8 cellular contexts compared by ENCODE assay signal in the genomic region with DNA sequence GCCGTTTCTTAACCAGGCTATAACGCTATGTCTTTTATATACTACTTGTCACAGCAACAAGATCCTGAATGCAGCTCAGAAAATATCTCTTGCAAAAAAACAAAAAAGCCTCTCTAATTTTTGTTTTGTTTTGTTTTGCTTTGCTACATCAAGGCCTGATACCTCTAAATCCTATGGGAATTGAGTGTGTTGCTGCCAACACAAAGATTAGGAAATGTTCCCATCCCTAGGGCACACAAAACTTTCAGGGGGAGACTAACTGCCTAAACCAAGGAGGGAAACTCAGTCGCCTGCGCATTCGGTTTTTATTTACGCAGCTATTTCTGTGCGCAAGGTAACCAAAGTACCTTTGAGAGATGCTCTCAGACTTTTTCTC. TPM values are rescaled to one million over a fixed set of nuclear protein-coding genes. Genes with fewer than 3 reads are reported as not detected.
DNase-seq lines count a peak whose midpoint lies in the region; ATAC-seq and TF ChIP-seq lines count a peak whose summit lies in the region.

No MANE protein-coding gene starts in this region.

- POLR2A ChIA-PET in HCT116 (lab: Charles Lee) = no interaction called here

- H3K4me2 ChIP-seq in HCT116 (ENCODE audit: low read length) (peak overlapping the region; percentile 62), mammary epithelial cell (ENCODE audit: insufficient read depth, low read depth, low read length) (peak overlapping the region; percentile 75)

- no peak overlapping the region for H2AFZ ChIP-seq in ACC112 (ENCODE audit: low read length, unreplicated experiment)
- no peak overlapping the region for H2AFZ ChIP-seq in HCT116 (ENCODE audit: low read depth, low read length, poor library complexity, severe bottlenecking)
- peak overlapping the region; percentile 78 for H2AFZ ChIP-seq in mammary epithelial cell (ENCODE audit: low read depth, low read length)

- RAD21 ChIA-PET in HCT116 (lab: Charles Lee; ENCODE audit: low non-redundant PET in 1 of 2, low total read pairs in 2 of 2, uncharacterized antibody in 2 of 2, unreplicated experiment in 2 of 2) = no interaction called here

- no peak for DNase-seq in HCT116 (ENCODE audit: low read depth, low spot score)
- DNase-seq in mammary epithelial cell = peak; percentile 29
- no peak for DNase-seq in AML-193 (lab: John Stamatoyannopoulos, UW)
- DNase-seq in activated CD4-positive, alpha-beta T cell treated with anti-CD3 and anti-CD28 coated beads, Interleukin-2, amount 50 U/mL, for 4 hours = no peak

- H3K9me2 ChIP-seq in HCT116 (ENCODE audit: insufficient read depth) = no peaks in the 10 kb centered on the region

- CTCF ChIA-PET in HCT116 (lab: Charles Lee) (no interaction called here), mammary epithelial cell (lab: Charles Lee; ENCODE audit: low non-redundant PET) (no interaction called here)

- H3K79me2 ChIP-seq in ACC112 (ENCODE audit: control insufficient read depth, insufficient read depth, low read length, unreplicated experiment) = peaks cover 23% of the 10 kb centered on the region
- H3K79me2 ChIP-seq in HCT116 (ENCODE audit: insufficient read depth, low read length) = no peaks in the 10 kb centered on the region
- peaks cover 30% of the 10 kb centered on the region for H3K79me2 ChIP-seq in mammary epithelial cell (ENCODE audit: insufficient read depth, low read length)

- no peak for ATAC-seq in HCT116
- ATAC-seq in HG03520 (IDR thresholded peaks at IDR 0.05; ENCODE audit: unreplicated experiment) = no peak
- no peak for ATAC-seq in GM21526 (IDR thresholded peaks at IDR 0.05; ENCODE audit: low FRiP score, unreplicated experiment)

- intact Hi-C loops in HCT116 (cut with micrococcal nuclease) (loop anchor here (2.0 to 5.0 kb wide), 2 partner anchors 242 to 322 kb away; no protein-coding TSS in a partner anchor), mammary epithelial cell (cut with micrococcal nuclease) (no loop called here)

- in situ Hi-C loops in mammary epithelial cell (cut with MboI; ENCODE audit: low sequenced_read_pairs in 2 of 2) = loop anchor here in 1 of 2 donors (25.0 kb wide), 1 partner anchor 212 kb away; no protein-coding TSS in a partner anchor

- no peak for TF ChIP-seq RAD21 in HCT116 (IDR thresholded peaks at IDR 0.05; ENCODE audit: low read depth)

- H3K27ac ChIP-seq in ACC112 (ENCODE audit: low read depth, low read length) (no peak overlapping the region), HCT116 (ENCODE audit: low read depth, low read length) (no peak overlapping the region), mammary epithelial cell (ENCODE audit: insufficient read depth, low read depth, low read length) (peak overlapping the region; percentile 6), muscle layer of colon (ENCODE audit: low read depth, low read length) (peak overlapping the region; percentile 55)

- no peaks in the 10 kb centered on the region for H3K36me3 ChIP-seq in ACC112 (ENCODE audit: insufficient read depth, low read length)
- no peaks in the 10 kb centered on the region for H3K36me3 ChIP-seq in HCT116 (ENCODE audit: control insufficient read depth in 1 of 2, insufficient read depth in 2 of 2, low read length in 2 of 2)
- no peaks in the 10 kb centered on the region for H3K36me3 ChIP-seq in mammary epithelial cell (ENCODE audit: insufficient read depth, low read length)
- no peaks in the 10 kb centered on the region for H3K36me3 ChIP-seq in muscle layer of colon (ENCODE audit: insufficient read depth, low read length)

- TF ChIP-seq CTCF in HCT116 (IDR thresholded peaks at IDR 0.05 in 2 of 3, conservative IDR thresholded peaks at IDR 0.05 in 1 of 3; ENCODE audit: borderline replicate concordance in 1 of 3, insufficient read depth in 1 of 3, low read depth in 2 of 3, low read length in 2 of 3) (no peak), mammary epithelial cell (conservative IDR thresholded peaks at IDR 0.05 in 1 of 2, IDR thresholded peaks at IDR 0.05 in 1 of 2; ENCODE audit: extremely low read depth in 1 of 2, insufficient read depth in 1 of 2, low read depth in 1 of 2, low read length in 2 of 2) (no peak)

- no peak for TF ChIP-seq POLR2A in HCT116 (IDR thresholded peaks at IDR 0.05; ENCODE audit: borderline replicate concordance, extremely low read depth, insufficient read depth, insufficient read length)

- no TSS peak for BruUV-seq in HCT116 (replicated peaks; lab: Mats Ljungman, UMichigan)
- BruUV-seq in mammary epithelial cell (replicated peaks; lab: Mats Ljungman, UMichigan) = no TSS peak

- H3K4me1 ChIP-seq in ACC112 (ENCODE audit: control insufficient read depth, insufficient read depth, low read length, unreplicated experiment) (peaks cover 18% of the 10 kb centered on the region), HCT116 (ENCODE audit: control insufficient read depth in 1 of 2, insufficient read depth in 2 of 2, low read length in 2 of 2) (peaks cover 6 to 13% of the 10 kb centered on the region in 2 experiments), mammary epithelial cell (ENCODE audit: insufficient read depth, low read length) (peaks cover 19% of the 10 kb centered on the region), muscle layer of colon (ENCODE audit: insufficient read depth, low read length) (peaks cover 31% of the 10 kb centered on the region)

- dilution Hi-C loops in mammary epithelial cell (cut with HindIII; ENCODE audit: low sequenced_read_pairs) = no loop called here

- H3K27me3 ChIP-seq in ACC112 (ENCODE audit: insufficient read depth, low read length) (no peaks in the 10 kb centered on the region), HCT116 (ENCODE audit: insufficient read depth, low read length) (peaks cover 29% of the 10 kb centered on the region), mammary epithelial cell (ENCODE audit: insufficient read depth, low read length) (no peaks in the 10 kb centered on the region), muscle layer of colon (ENCODE audit: control insufficient read depth in 1 of 2, insufficient read depth in 2 of 2, low read length in 2 of 2) (no peaks in the 10 kb centered on the region)

- WGBS in mammary epithelial cell (ENCODE audit: low coverage, missing lambda C conversion rate) = 21% methylated on average over 7 of the region's 7 CpGs

- H3K9me3 ChIP-seq in HCT116 (ENCODE audit: control insufficient read depth in 1 of 2, insufficient read depth in 1 of 2, low read depth in 1 of 2, low read length in 2 of 2) (no peaks in the 10 kb centered on the region), mammary epithelial cell (replicated peaks; ENCODE audit: insufficient read depth, low read length) (no peaks in the 10 kb centered on the region), muscle layer of colon (ENCODE audit: low read length) (no peaks in the 10 kb centered on the region)

- H4K20me1 ChIP-seq in HCT116 (ENCODE audit: insufficient read depth) (no peaks in the 10 kb centered on the region), mammary epithelial cell (ENCODE audit: insufficient read depth, low read length) (no peaks in the 10 kb centered on the region)

- no peak overlapping the region for H3K9ac ChIP-seq in HCT116 (ENCODE audit: low read length)
- H3K9ac ChIP-seq in mammary epithelial cell (ENCODE audit: insufficient read depth, low read length) = no peak overlapping the region
- peak overlapping the region; percentile 60 for H3K9ac ChIP-seq in muscle layer of colon (ENCODE audit: low read length)

- H3K4me3 ChIP-seq in ACC112 (ENCODE audit: low read depth, low read length) (peak overlapping the region; percentile 76), HCT116 (replicated peaks in 1 of 2; ENCODE audit: low read depth in 1 of 2, low read length in 2 of 2) (no peak overlapping the region), mammary epithelial cell (replicated peaks in 1 of 3; ENCODE audit: insufficient read depth in 1 of 3, low read depth in 2 of 3, low read length in 3 of 3) (peak overlapping the region; percentile 44 to 96 (median 90)), muscle layer of colon (ENCODE audit: low read depth in 1 of 2, low read length in 2 of 2) (peak overlapping the region; percentile 60 to 67)

TF ChIP-seq in HCT116, 20 proteins besides CTCF, POLR2A, EP300 and RAD21:
- TF ChIP-seq SIN3A (IDR thresholded peaks at IDR 0.05; ENCODE audit: low read depth) (no peak), EZH2phosphoT487 (IDR thresholded peaks at IDR 0.05; ENCODE audit: borderline replicate concordance) (0 out of 2 replicates have a peak, but pooled peaks have one; percentile 69)

RNA-seq across cellular contexts. Expression of a gene that starts 1.7 kb away (rescaled TPM):
- total RNA-seq in HCT116 (2021; ENCODE audit: unreplicated experiment) (5.2 TPM), mammary epithelial cell (10 to 100 TPM; 24.8 to 40.8 TPM)
- polyA plus RNA-seq in HCT116 (2012) = 4.0 TPM in 2 replicates
- polyA plus RNA-seq in mammary epithelial cell = 33.6 TPM
- 22.2 TPM for polyA minus RNA-seq in mammary epithelial cell

Comparison
In these comparisons a context has a peak if more than half of its experiments do, and no peak if none do; other contexts are left out.
1. H3K27ac ChIP-seq: peak in mammary epithelial cell (single experiment) and muscle layer of colon (single experiment); none in ACC112 (single experiment) and HCT116 (single experiment).
2. H3K4me3 ChIP-seq: peak in ACC112 (single experiment), mammary epithelial cell (3 of 3) and muscle layer of colon (2 of 2); none in HCT116 (0 of 2).